In genomic region chr22:37561209-37562048, GRCh38 we compare ENCODE assay signal across 8 cellular contexts. TPM values are rescaled to one million over a fixed set of nuclear protein-coding genes. Genes with fewer than 3 reads are reported as not detected.
DNase-seq lines count a peak whose midpoint lies in the region; ATAC-seq and TF ChIP-seq lines count a peak whose summit lies in the region.

No MANE protein-coding gene starts in this region.

- DNase-seq in ELF-1 (ENCODE audit: low read depth, low spot score) (peak; percentile 95), MM.1S (peak; percentile 46), WERI-Rb-1 (peak; percentile 88), brain pericyte (ENCODE audit: low read depth, low spot score) (peak; percentile 49), gastrocnemius medialis (peak; percentile 55 to 73)

- ATAC-seq in gastrocnemius medialis (peak; percentile 55 to 65), GM18907 (IDR thresholded peaks at IDR 0.05; ENCODE audit: unreplicated experiment) (no peak), HG03342 (IDR thresholded peaks at IDR 0.05; ENCODE audit: unreplicated experiment) (no peak)

- H2AFZ ChIP-seq in MM.1S (ENCODE audit: low read length), result peak overlapping the region; percentile 53; the same call in 1 of the 2 replicates

- H3K4me1 ChIP-seq in MM.1S (ENCODE audit: low read length) (peaks cover 12% of the 10 kb centered on the region), iPS-18a (ENCODE audit: control insufficient read depth, low read depth, low read length) (peaks cover 28% of the 10 kb centered on the region), gastrocnemius medialis (peaks cover 19% of the 10 kb centered on the region in 2 donors)

- H3K9ac ChIP-seq in MM.1S (ENCODE audit: low read length) (no peak overlapping the region), iPS-18a (ENCODE audit: low read length) (peak overlapping the region; percentile 34)

- TF ChIP-seq CTCF in MM.1S (IDR thresholded peaks at IDR 0.05; ENCODE audit: low read length), result peak; percentile 74
- peak; percentile 89 for TF ChIP-seq CTCF in WERI-Rb-1 (IDR thresholded peaks at IDR 0.05; ENCODE audit: low read depth, low read length)
- peak; percentile 34 to 72 (median 67) for TF ChIP-seq CTCF in gastrocnemius medialis (IDR thresholded peaks at IDR 0.05 in 4 of 5, conservative IDR thresholded peaks at IDR 0.05 in 1 of 5)

- in situ Hi-C loops in gastrocnemius medialis (cut with MboI; ENCODE audit: low sequenced_read_pairs in 4 of 4), result no loop called here

- H3K27ac ChIP-seq in MM.1S (ENCODE audit: low read length), result no peak overlapping the region
- H3K27ac ChIP-seq in WERI-Rb-1, result no peak overlapping the region; the same call in 1 of the 2 replicates
- H3K27ac ChIP-seq in iPS-18a (ENCODE audit: low read length), result no peak overlapping the region
- H3K27ac ChIP-seq in gastrocnemius medialis, result peak overlapping the region; percentile 83 to 91 (median 86)

- H3K4me2 ChIP-seq in MM.1S (ENCODE audit: low read depth, low read length), result peak overlapping the region; percentile 33; the same call in 1 of the 2 replicates

- H3K9me2 ChIP-seq in MM.1S (replicated peaks; ENCODE audit: insufficient read depth, low read length), result no peaks in the 10 kb centered on the region

- intact Hi-C loops in gastrocnemius medialis (cut with DNase I; ENCODE audit: low total_unique reads), result loop anchor here (2.0 kb wide), 1 partner anchor 15 kb away; no protein-coding TSS in a partner anchor

- H3K9me3 ChIP-seq in MM.1S (replicated peaks; ENCODE audit: insufficient read depth, low read length) (no peaks in the 10 kb centered on the region), WERI-Rb-1 (ENCODE audit: severe bottlenecking) (no peaks in the 10 kb centered on the region), iPS-18a (ENCODE audit: control insufficient read depth, low read depth, low read length) (no peaks in the 10 kb centered on the region), gastrocnemius medialis (no peaks in the 10 kb centered on the region)

- H3K27me3 ChIP-seq in MM.1S (replicated peaks; ENCODE audit: insufficient read depth, low read length) (peaks cover 53% of the 10 kb centered on the region), WERI-Rb-1 (ENCODE audit: insufficient read depth, low read depth, severe bottlenecking) (peaks cover 6% of the 10 kb centered on the region), iPS-18a (ENCODE audit: control insufficient read depth, insufficient read depth, low read length) (peaks cover 50% of the 10 kb centered on the region), gastrocnemius medialis (peaks cover 17 to 35% (median 29%) of the 10 kb centered on the region in 3 donors)

- no peaks in the 10 kb centered on the region for H4K20me1 ChIP-seq in MM.1S (ENCODE audit: insufficient read depth, low read length)

- no peaks in the 10 kb centered on the region for H3F3A ChIP-seq in MM.1S (ENCODE audit: insufficient read depth, low read length)

- peak; percentile 17 to 36 for TF ChIP-seq POLR2A in gastrocnemius medialis (IDR thresholded peaks at IDR 0.05)

- H3K36me3 ChIP-seq in MM.1S (replicated peaks; ENCODE audit: insufficient read depth, low read length), result no peaks in the 10 kb centered on the region
- H3K36me3 ChIP-seq in WERI-Rb-1, result no peaks in the 10 kb centered on the region
- H3K36me3 ChIP-seq in iPS-18a (ENCODE audit: control insufficient read depth, low read depth, low read length), result no peaks in the 10 kb centered on the region
- no peaks in the 10 kb centered on the region for H3K36me3 ChIP-seq in gastrocnemius medialis

- no peak overlapping the region for H3K4me3 ChIP-seq in MM.1S (ENCODE audit: low read length)
- peak overlapping the region; percentile 53 for H3K4me3 ChIP-seq in WERI-Rb-1 (ENCODE audit: low read depth, low read length)
- H3K4me3 ChIP-seq in iPS-18a (ENCODE audit: low read length), result peak overlapping the region; percentile 57
- H3K4me3 ChIP-seq in gastrocnemius medialis, result peak overlapping the region; percentile 63 to 68 (median 66)

- no peaks in the 10 kb centered on the region for H3K79me2 ChIP-seq in MM.1S (ENCODE audit: low read length)

RNA-seq across cellular contexts. Expression of gene CDC42EP1, which starts 1.1 kb away (rescaled TPM):
- total RNA-seq in gastrocnemius medialis, result 1 to 10 TPM; 5.6 to 8.8 (median 6.8) TPM

RNA-seq across cellular contexts. Expression of gene LGALS2, which starts 18.5 kb away (rescaled TPM):
- total RNA-seq in gastrocnemius medialis, result not detected

RNA-seq across cellular contexts. Expression of gene CARD10, which starts 42.2 kb away (rescaled TPM):
- 1 to 10 TPM; 2.6 to 5.7 (median 4.4) TPM for total RNA-seq in gastrocnemius medialis

RNA-seq across cellular contexts. Expression of gene GGA1, which starts 47.2 kb away (rescaled TPM):
- 10 to 100 TPM; 39.0 to 48.8 (median 45.0) TPM for total RNA-seq in gastrocnemius medialis

Comparison
In these comparisons a context has a peak if more than half of its experiments do, and no peak if none do; other contexts are left out.
1. H3K27ac ChIP-seq: peak in gastrocnemius medialis (4 of 4); none in MM.1S (single experiment), WERI-Rb-1 (single experiment) and iPS-18a (single experiment).
2. ATAC-seq: peak in gastrocnemius medialis (2 of 2); none in GM18907 (single experiment) and HG03342 (single experiment).
3. Peak in every context shown above with its lines, with median percentiles within 50 percentile points of each other: DNase-seq and CTCF ChIP-seq.